In genomic region chr19:58033741-58034475, GRCh38 we compare ENCODE assay signal across 1 cellular context.
TF ChIP-seq lines count a peak whose summit lies in the region.

Gene ZSCAN1 (plus strand): TSS chr19:58034025. CDS start chr19:58037837, 3,812 bp downstream.

TF ChIP-seq in H1, 55 proteins besides CTCF, POLR2A, EP300 and RAD21 (continued from another document):
- TF ChIP-seq CHD7 (IDR thresholded peaks at IDR 0.05; ENCODE audit: insufficient replicate concordance, low read length) (no peak), ASH2L (IDR thresholded peaks at IDR 0.05; ENCODE audit: low read length) (no peak), ATF2 (IDR thresholded peaks at IDR 0.05; ENCODE audit: low read length) (no peak), E2F6 (IDR thresholded peaks at IDR 0.05) (peak; percentile 52; the same call in 1 of the 2 replicates), ATF3 (IDR thresholded peaks at IDR 0.05; ENCODE audit: insufficient read depth, low read depth, low read length) (no peak), MAX (IDR thresholded peaks at IDR 0.05) (peak; percentile 52; the same call in 1 of the 2 replicates), RNF2 (IDR thresholded peaks at IDR 0.05; ENCODE audit: borderline replicate concordance, low read depth, low read length, missing control alignments, poor library complexity, severe bottlenecking) (no peak), POLR2AphosphoS5 (IDR thresholded peaks at IDR 0.05; ENCODE audit: low read depth, low read length) (no peak; the same call in 1 of the 2 replicates), SP2 (IDR thresholded peaks at IDR 0.05; ENCODE audit: low read length) (no peak), USF2 (IDR thresholded peaks at IDR 0.05; ENCODE audit: low read length) (no peak), HDAC2 (IDR thresholded peaks at IDR 0.05; ENCODE audit: borderline replicate concordance in 1 of 2, low read depth in 2 of 2, low read length in 2 of 2) (peak in 1 of 2 experiments; percentile 56; a peak in 1 of 4 replicates), CBX8 (IDR thresholded peaks at IDR 0.05; ENCODE audit: borderline replicate concordance, low read depth, low read length) (no peak), KDM1A (IDR thresholded peaks at IDR 0.05; ENCODE audit: borderline replicate concordance, low read length) (no peak), MAFK (IDR thresholded peaks at IDR 0.05; ENCODE audit: low read depth, low read length) (no peak), KDM5A (IDR thresholded peaks at IDR 0.05; ENCODE audit: low read length) (no peak), CTBP2 (IDR thresholded peaks at IDR 0.05; ENCODE audit: borderline replicate concordance, insufficient read depth, insufficient read length, low read length) (no peak), BACH1 (IDR thresholded peaks at IDR 0.05; ENCODE audit: low read length) (no peak), SP1 (IDR thresholded peaks at IDR 0.05; ENCODE audit: low read depth, low read length) (peak; percentile 64; the same call in 1 of the 2 replicates), RBBP5 (IDR thresholded peaks at IDR 0.05; ENCODE audit: borderline replicate concordance, low read depth, low read length) (peak; percentile 77; the same call in 1 of the 2 replicates), GTF2F1 (IDR thresholded peaks at IDR 0.05; ENCODE audit: borderline replicate concordance, low read depth, low read length) (no peak), TCF12 (IDR thresholded peaks at IDR 0.05; ENCODE audit: low read depth, low read length) (no peak), CEBPB (IDR thresholded peaks at IDR 0.05; ENCODE audit: low read depth, low read length) (no peak), SRF (IDR thresholded peaks at IDR 0.05; ENCODE audit: low read depth, low read length) (no peak), EZH2 (IDR thresholded peaks at IDR 0.05; ENCODE audit: low read depth, low read length, severe bottlenecking) (no peak), EGR1 (IDR thresholded peaks at IDR 0.05; ENCODE audit: borderline replicate concordance, low read depth, low read length) (peak; percentile 51; the same call in 1 of the 2 replicates), TEAD4 (IDR thresholded peaks at IDR 0.05; ENCODE audit: low read depth, low read length) (no peak), TBP (IDR thresholded peaks at IDR 0.05; ENCODE audit: low read depth, low read length) (no peak), TAF7 (optimal IDR thresholded peaks at IDR 0.05; ENCODE audit: borderline replicate concordance, low read depth, low read length) (no peak), SIN3A (conservative IDR thresholded peaks at IDR 0.05 in 1 of 2, IDR thresholded peaks at IDR 0.05 in 1 of 2; ENCODE audit: low read depth in 1 of 2, low read length in 2 of 2) (peak in 1 of 2 experiments; percentile 92; a peak in 2 of 4 replicates), NRF1 (IDR thresholded peaks at IDR 0.05; ENCODE audit: low read depth, low read length) (no peak; the same call in 1 of the 2 replicates), CHD1 (IDR thresholded peaks at IDR 0.05; ENCODE audit: low read depth, low read length) (no peak), SP4 (IDR thresholded peaks at IDR 0.05; ENCODE audit: low read length) (no peak), CREB1 (IDR thresholded peaks at IDR 0.05) (peak; percentile 82), YY1 (IDR thresholded peaks at IDR 0.05; ENCODE audit: low read depth, low read length) (peak; percentile 76), HDAC6 (IDR thresholded peaks at IDR 0.05; ENCODE audit: low read depth, low read length) (no peak), CHD2 (IDR thresholded peaks at IDR 0.05; ENCODE audit: low read length) (0 out of 2 replicates have a peak, but pooled peaks have one; percentile 29), JUN (IDR thresholded peaks at IDR 0.05; ENCODE audit: low read depth, low read length) (no peak), SAP30 (IDR thresholded peaks at IDR 0.05; ENCODE audit: insufficient read depth, insufficient replicate concordance, low read length) (no peak), CBX5 (IDR thresholded peaks at IDR 0.05; ENCODE audit: low read depth, low read length) (no peak), PHF8 (conservative IDR thresholded peaks at IDR 0.05; ENCODE audit: low read depth, low read length) (peak; percentile 71), SIRT6 (IDR thresholded peaks at IDR 0.05; ENCODE audit: low read length) (no peak), BRCA1 (IDR thresholded peaks at IDR 0.05; ENCODE audit: low read depth, low read length) (no peak), ZNF274 (IDR thresholded peaks at IDR 0.05; ENCODE audit: borderline replicate concordance, extremely low read depth, low read length) (no peak), JUND (IDR thresholded peaks at IDR 0.05; ENCODE audit: low read length) (no peak), RFX5 (IDR thresholded peaks at IDR 0.05; ENCODE audit: borderline replicate concordance, low read depth, low read length) (no peak)
